Comparison of ENCODE assay signal across 9 cellular contexts in genomic region chr14:68692916-68693771, GRCh38.
DNase-seq lines count a peak whose midpoint lies in the region; ATAC-seq, FAIRE-seq and TF ChIP-seq lines count a peak whose summit lies in the region.
"Had no signal": no experiment of that assay in that cellular context is flagged by ENCODE, and none has a peak within 500 bp of the region (broad histone marks: within the 10 kb centered on the region; RNA-seq: fewer than 3 reads in every experiment).

No MANE protein-coding gene starts in this region.

- FAIRE-seq in HepG2 (lab: Jason Lieb, UNC), result no peak

- in situ Hi-C loops in HepG2 (cut with HindIII; ENCODE audit: extremely low pct_ligation_motif_present, low pct_unique_long_range_greater_than_20kb), result no loop called here

- no peak for TF ChIP-seq RAD21 in HepG2 (CRISPR knock-in tag; IDR thresholded peaks at IDR 0.05)

- POLR2A ChIA-PET in RWPE1 (lab: Yijun Ruan, JAX; ENCODE audit: low non-redundant PET) (interaction anchor here (1.2 kb wide), 1 partner anchor 10 kb away, joined by 5 read pairs; no protein-coding TSS in a partner anchor), HepG2 (lab: Yijun Ruan, JAX) (interaction anchor here (1.4 kb wide), 1 partner anchor 91 kb away, joined by 3 read pairs; no protein-coding TSS in a partner anchor)

- H3K9ac ChIP-seq in BLaER1 (no peak overlapping the region), HepG2 (ENCODE audit: insufficient read depth, low read depth, low read length) (no peak overlapping the region)

- DNase-seq in RWPE1 (ENCODE audit: low spot score) (no peak), fibroblast of pulmonary artery (ENCODE audit: low read depth) (peak; percentile 80), omental fat pad (ENCODE audit: low spot score) (no peak), cerebellum (ENCODE audit: low spot score) (no peak), NCI-H2029 (lab: John Stamatoyannopoulos, UW) (no peak), HepG2 (ENCODE audit: low spot score) (no peak)
- DNase-seq: nucleus accumbens had no signal

- TF ChIP-seq POLR2A in HepG2 (IDR thresholded peaks at IDR 0.05; ENCODE audit: insufficient read depth in 1 of 2, low read depth in 2 of 2, low read length in 2 of 2), result no peak

- H3K9me3 ChIP-seq in BLaER1 (peaks cover 7% of the 10 kb centered on the region), HepG2 (ENCODE audit: low read length) (no peaks in the 10 kb centered on the region)

- H3K4me1 ChIP-seq in BLaER1, result peaks cover 78% of the 10 kb centered on the region
- peaks cover 23% of the 10 kb centered on the region; the same call in 1 of the 2 replicates for H3K4me1 ChIP-seq in HepG2 (ENCODE audit: insufficient read depth, low read length)

- H3K4me2 ChIP-seq in BLaER1 (peak overlapping the region; percentile 89), HepG2 (ENCODE audit: low read depth, low read length) (no peak overlapping the region)

- H3K27ac ChIP-seq in BLaER1 (peak overlapping the region; percentile 47; the same call in 1 of the 2 replicates), RWPE1 (peak overlapping the region; percentile 95), HepG2 (ENCODE audit: extremely low read length, insufficient read depth, low read length) (no peak overlapping the region)

- no peaks in the 10 kb centered on the region for H3K36me3 ChIP-seq in BLaER1
- no peaks in the 10 kb centered on the region for H3K36me3 ChIP-seq in HepG2 (replicated peaks in 1 of 2; ENCODE audit: control insufficient read depth in 1 of 2, insufficient read depth in 2 of 2, low read length in 2 of 2)

- ATAC-seq in omental fat pad (ENCODE audit: low FRiP score) (peak; percentile 23), HG03469 (IDR thresholded peaks at IDR 0.05; ENCODE audit: unreplicated experiment) (no peak), HepG2 (no peak)

- CTCF ChIA-PET in RWPE1 (lab: Yijun Ruan, JAX) (interaction anchor here (0.6 kb wide), 2 partner anchors 131 to 223 kb away, joined by 3 to 5 read pairs; no protein-coding TSS in a partner anchor), HepG2 (lab: Yijun Ruan, JAX; ENCODE audit: low intra/inter-chr PET ratio, low total read pairs) (no interaction called here)

- TF ChIP-seq CTCF in RWPE1 (conservative IDR thresholded peaks at IDR 0.05; ENCODE audit: low read depth) (no peak), fibroblast of pulmonary artery (IDR thresholded peaks at IDR 0.05; ENCODE audit: low read length, missing control alignments) (no peak), omental fat pad (IDR thresholded peaks at IDR 0.05) (no peak), HepG2 (CRISPR knock-in tag; IDR thresholded peaks at IDR 0.05) (no peak)

- H3K4me3 ChIP-seq in BLaER1 (no peak overlapping the region), fibroblast of pulmonary artery (replicated peaks; ENCODE audit: low read depth, low read length) (no peak overlapping the region), HepG2 (replicated peaks in 1 of 3; ENCODE audit: insufficient read depth in 1 of 3, low read depth in 2 of 3, low read length in 3 of 3) (no peak overlapping the region)

- H3K79me2 ChIP-seq in HepG2 (ENCODE audit: insufficient read depth, low read length), result no peaks in the 10 kb centered on the region

- intact Hi-C loops in HepG2 (cut with micrococcal nuclease; ENCODE audit: unreplicated experiment), result no loop called here

- no peak overlapping the region for H2AFZ ChIP-seq in HepG2 (ENCODE audit: low read length)

- WGBS in HepG2 (ENCODE audit: low lambda C conversion rate), result 49% methylated on average over 12 of the region's 14 CpGs

- no peaks in the 10 kb centered on the region for H4K20me1 ChIP-seq in BLaER1
- no peaks in the 10 kb centered on the region for H4K20me1 ChIP-seq in HepG2 (ENCODE audit: insufficient read depth, low read length)

- H3K27me3 ChIP-seq in BLaER1, result no peaks in the 10 kb centered on the region
- H3K27me3 ChIP-seq in HepG2 (ENCODE audit: control insufficient read depth in 1 of 2, insufficient read depth in 2 of 2, low read length in 2 of 2), result peaks cover 0 to 49% of the 10 kb centered on the region in 2 experiments; a peak in 4 of 5 replicates

- TF ChIP-seq EP300 in HepG2 (IDR thresholded peaks at IDR 0.05; ENCODE audit: low read depth in 2 of 2, low read length in 2 of 2) (no peak), HepG2 (CRISPR knock-in tag; IDR thresholded peaks at IDR 0.05; ENCODE audit: borderline replicate concordance) (no peak)

- BruUV-seq in HepG2 (replicated peaks; lab: Mats Ljungman, UMichigan), result no TSS peak

TF ChIP-seq in HepG2, 621 proteins besides CTCF, POLR2A, EP300 and RAD21:
- TF ChIP-seq ZNF343 (CRISPR knock-in tag; IDR thresholded peaks at IDR 0.05), result no peak
- no peak for TF ChIP-seq ZNF720 (CRISPR knock-in tag; IDR thresholded peaks at IDR 0.05)
- no peak for TF ChIP-seq ZNF615 (CRISPR knock-in tag; IDR thresholded peaks at IDR 0.05; ENCODE audit: borderline replicate concordance)
- no peak for TF ChIP-seq TRAFD1 (CRISPR knock-in tag; IDR thresholded peaks at IDR 0.05; ENCODE audit: borderline replicate concordance)
- no peak for TF ChIP-seq RARG (CRISPR knock-in tag; IDR thresholded peaks at IDR 0.05; ENCODE audit: low read depth)
- no peak for TF ChIP-seq RXRB (CRISPR knock-in tag; IDR thresholded peaks at IDR 0.05; ENCODE audit: borderline replicate concordance)
- TF ChIP-seq RFXANK (CRISPR knock-in tag; IDR thresholded peaks at IDR 0.05), result no peak
- TF ChIP-seq PAWR (CRISPR knock-in tag; IDR thresholded peaks at IDR 0.05; ENCODE audit: borderline replicate concordance), result no peak
